Comparison of ENCODE assay signal across 33 cellular contexts in genomic region chr15:25680659-25680970, GRCh38.
"Had no signal": no experiment of that assay in that cellular context is flagged by ENCODE, and none has a peak within 500 bp of the region (broad histone marks: within the 10 kb centered on the region; RNA-seq: fewer than 3 reads in every experiment).

No MANE protein-coding gene starts in this region.

- H3K4me3 ChIP-seq: adrenal gland, body of pancreas, cardiac muscle cell had no signal

- H3K9me3 Mint-ChIP-seq: activated CD4-positive, alpha-beta memory T cell treated with anti-CD3 and anti-CD28 coated beads for 36 hours; activated CD4-positive, alpha-beta T cell treated with anti-CD3 and anti-CD28 coated beads, Interleukin-2, amount 10 ng/mL, durations not matched to agents 24 days and 14 days; activated CD8-positive, alpha-beta T cell treated with anti-CD3 and anti-CD28 coated beads for 36 hours; activated naive CD4-positive, alpha-beta T cell treated with anti-CD3 and anti-CD28 coated beads for 36 hours; activated naive CD4-positive, alpha-beta T cell treated with anti-CD3 and anti-CD28 coated beads, Interleukin-2, amount 50 U/mL, for 72 hours; activated naive CD8-positive, alpha-beta T cell treated with anti-CD3 and anti-CD28 coated beads for 36 hours; activated T-cell treated with anti-CD3 and anti-CD28 coated beads, Interleukin-2, amount 50 U/mL, for 4 hours; activated T-cell treated with anti-CD3 and anti-CD28 coated beads, Interleukin-2, amount 50 U/mL, for 72 hours; activated T-helper 1 cell treated with anti-CD3 and anti-CD28 coated beads, Interleukin-12 subunit alpha, Interleukin-12 subunit beta, Interleukin-2, Interleukin-4 antibody, amounts not matched to agents 30 ng/mL and 10 ng/mL and 1 ng/mL, durations not matched to agents 14 hours and 24 hours and 36 hours; activated T-helper 17 cell treated with anti-CD3 and anti-CD28 coated beads, Interleukin-2, amount 50 U/mL, for 72 hours; T-cell had no signal

- H3K27me3 Mint-ChIP-seq: activated B cell treated with CpG ODN at 0.5 μM for 24 hours; activated CD4-positive, alpha-beta memory T cell treated with anti-CD3 and anti-CD28 coated beads for 36 hours; activated CD4-positive, alpha-beta T cell treated with anti-CD3 and anti-CD28 coated beads, Interleukin-2, amount 10 ng/mL, durations not matched to agents 24 days and 14 days; activated CD8-positive, alpha-beta T cell treated with anti-CD3 and anti-CD28 coated beads for 36 hours; activated naive CD8-positive, alpha-beta T cell treated with anti-CD3 and anti-CD28 coated beads for 36 hours; activated T-helper 17 cell treated with anti-CD3 and anti-CD28 coated beads, Interleukin-2, amount 50 U/mL, for 72 hours; central memory CD8-positive, alpha-beta T cell; T-cell; T-helper 17 cell had no signal

- H3K4me3 Mint-ChIP-seq: activated B cell treated with CpG ODN at 0.5 μM for 24 hours; activated CD4-positive, alpha-beta memory T cell treated with anti-CD3 and anti-CD28 coated beads for 36 hours; activated CD4-positive, alpha-beta T cell treated with anti-CD3 and anti-CD28 coated beads, Interleukin-2, amount 10 ng/mL, durations not matched to agents 24 days and 14 days; activated CD8-positive, alpha-beta T cell treated with anti-CD3 and anti-CD28 coated beads for 36 hours; activated naive CD4-positive, alpha-beta T cell treated with anti-CD3 and anti-CD28 coated beads for 36 hours; activated naive CD8-positive, alpha-beta T cell treated with anti-CD3 and anti-CD28 coated beads for 36 hours; activated T-cell treated with anti-CD3 and anti-CD28 coated beads, Interleukin-2, amount 50 U/mL, for 4 hours; activated T-cell treated with anti-CD3 and anti-CD28 coated beads, Interleukin-2, amount 50 U/mL, for 72 hours; activated T-helper 1 cell treated with anti-CD3 and anti-CD28 coated beads, Interleukin-12 subunit alpha, Interleukin-12 subunit beta, Interleukin-2, Interleukin-4 antibody, amounts not matched to agents 30 ng/mL and 10 ng/mL and 1 ng/mL, durations not matched to agents 14 hours and 24 hours and 36 hours; activated T-helper 17 cell treated with anti-CD3 and anti-CD28 coated beads, Interleukin-2, amount 50 U/mL, for 72 hours; central memory CD8-positive, alpha-beta T cell; T-cell; T-helper 17 cell had no signal

- H3K36me3 ChIP-seq: adrenal gland, brain microvascular endothelial cell, cardiac muscle cell had no signal

- H3K9me3 ChIP-seq: adrenal gland, body of pancreas had no signal

- H3K4me1 ChIP-seq: body of pancreas had no signal

- H3K4me1 Mint-ChIP-seq: activated B cell treated with CpG ODN at 0.5 μM for 24 hours; activated naive CD8-positive, alpha-beta T cell treated with anti-CD3 and anti-CD28 coated beads for 36 hours; activated T-helper 17 cell treated with anti-CD3 and anti-CD28 coated beads, Interleukin-2, amount 50 U/mL, for 72 hours; central memory CD8-positive, alpha-beta T cell; T-cell; T-helper 17 cell had no signal

- H3K27ac ChIP-seq: adrenal gland, body of pancreas, brain microvascular endothelial cell, cardiac muscle cell, VCaP had no signal

- ATAC-seq: activated CD8-positive, alpha-beta T cell treated with anti-CD3 and anti-CD28 coated beads for 36 hours; activated naive CD4-positive, alpha-beta T cell treated with anti-CD3 and anti-CD28 coated beads, Interleukin-2, amount 50 U/mL, for 72 hours; activated T-cell treated with anti-CD3 and anti-CD28 coated beads, Interleukin-2, amount 50 U/mL, for 4 hours; activated T-cell treated with anti-CD3 and anti-CD28 coated beads, Interleukin-2, amount 50 U/mL, for 72 hours; activated T-helper 17 cell treated with anti-CD3 and anti-CD28 coated beads, Interleukin-2, amount 50 U/mL, for 72 hours; body of pancreas; T-cell; T-helper 17 cell had no signal

- H3K27me3 ChIP-seq: adrenal gland, body of pancreas, brain microvascular endothelial cell, cardiac muscle cell had no signal

- DNase-seq: activated B cell treated with CpG ODN at 0.5 μM for 24 hours; activated CD4-positive, alpha-beta memory T cell treated with anti-CD3 and anti-CD28 coated beads for 36 hours; activated CD4-positive, alpha-beta T cell treated with anti-CD3 and anti-CD28 coated beads for 4 hours; activated CD4-positive, alpha-beta T cell treated with anti-CD3 and anti-CD28 coated beads, Interleukin-2, amount 10 ng/mL, durations not matched to agents 24 days and 14 days; activated CD4-positive, alpha-beta T cell treated with anti-CD3 and anti-CD28 coated beads, Interleukin-2, amount 50 U/mL, for 1 hour; activated CD4-positive, alpha-beta T cell treated with anti-CD3 and anti-CD28 coated beads, Interleukin-2, amount 50 U/mL, for 4 hours; activated CD4-positive, CD25-positive, alpha-beta regulatory T cell treated with anti-CD3 and anti-CD28 coated beads, Interleukin-2, amount 50 U/mL, for 72 hours; activated CD8-positive, alpha-beta memory T cell treated with anti-CD3 and anti-CD28 coated beads, Interleukin-2, amount 50 U/mL, for 4 hours; activated CD8-positive, alpha-beta T cell treated with anti-CD3 and anti-CD28 coated beads for 36 hours; activated effector memory CD4-positive, alpha-beta T cell treated with anti-CD3 and anti-CD28 coated beads, Interleukin-2, amount 50 U/mL, for 16 hours; activated gamma-delta T cell treated with Interleukin-2 at 50 U/mL for 16 hours; activated naive CD4-positive, alpha-beta T cell; activated naive CD4-positive, alpha-beta T cell treated with anti-CD3 and anti-CD28 coated beads for 36 hours; activated naive CD4-positive, alpha-beta T cell treated with anti-CD3 and anti-CD28 coated beads, Interleukin-2, amount 50 U/mL, for 16 hours; activated naive CD8-positive, alpha-beta T cell treated with anti-CD3 and anti-CD28 coated beads for 36 hours; activated T-cell treated with anti-CD3 and anti-CD28 coated beads for 4 hours; activated T-cell treated with anti-CD3 and anti-CD28 coated beads, Interleukin-2, amount 50 U/mL, for 1 hour; activated T-cell treated with anti-CD3 and anti-CD28 coated beads, Interleukin-2, amount 50 U/mL, for 4 hours; activated T-cell treated with anti-CD3 and anti-CD28 coated beads, Interleukin-2, amount 50 U/mL, for 72 hours; adrenal gland; amniotic stem cell; body of pancreas; brain microvascular endothelial cell; caudate nucleus; SW 1271; T-cell; T-helper 17 cell had no signal

- H3K27ac Mint-ChIP-seq: activated B cell treated with CpG ODN at 0.5 μM for 24 hours; activated CD4-positive, alpha-beta memory T cell treated with anti-CD3 and anti-CD28 coated beads for 36 hours; activated CD8-positive, alpha-beta T cell treated with anti-CD3 and anti-CD28 coated beads for 36 hours; activated naive CD4-positive, alpha-beta T cell treated with anti-CD3 and anti-CD28 coated beads for 36 hours; activated naive CD8-positive, alpha-beta T cell treated with anti-CD3 and anti-CD28 coated beads for 36 hours; activated T-cell treated with anti-CD3 and anti-CD28 coated beads, Interleukin-2, amount 50 U/mL, for 72 hours; activated T-helper 17 cell treated with anti-CD3 and anti-CD28 coated beads, Interleukin-2, amount 50 U/mL, for 72 hours; T-cell had no signal
